Comparison of ENCODE assay signal across 8 cellular contexts in genomic region chr22:27801197-27801615, GRCh38. TPM values are rescaled to one million over a fixed set of nuclear protein-coding genes. Genes with fewer than 3 reads are reported as not detected.
A peak's percentile ranks its signal among the peaks of the same experiment; 100 is the strongest.
DNase-seq lines count a peak whose midpoint lies in the region; ATAC-seq and TF ChIP-seq lines count a peak whose summit lies in the region.

No MANE protein-coding gene starts in this region.

- ATAC-seq in Right ventricle myocardium inferior (peak; percentile 29), GM18868 (IDR thresholded peaks at IDR 0.05; ENCODE audit: unreplicated experiment) (no peak), GM18520 (IDR thresholded peaks at IDR 0.05; ENCODE audit: unreplicated experiment) (no peak)

- DNase-seq in Right ventricle myocardium inferior (ENCODE audit: missing footprints) (peak; percentile 52), cardiac septum (ENCODE audit: low spot score) (no peak), esophagus muscularis mucosa (ENCODE audit: extremely low spot score) (no peak), vagina (ENCODE audit: extremely low spot score in 2 of 2) (no peak)
- peak; percentile 78 for DNase-seq in activated CD8-positive, alpha-beta memory T cell treated with anti-CD3 and anti-CD28 coated beads for 24 hours

- peaks cover 34 to 80% (median 69%) of the 10 kb centered on the region in 4 donors for H3K4me1 ChIP-seq in esophagus muscularis mucosa
- peaks cover 59% of the 10 kb centered on the region for H3K4me1 ChIP-seq in vagina

- TF ChIP-seq POLR2A in esophagus muscularis mucosa (IDR thresholded peaks at IDR 0.05; ENCODE audit: low read depth) (no peak), vagina (IDR thresholded peaks at IDR 0.05) (no peak)

- H3K4me1 Mint-ChIP-seq in nephron = peaks cover 39% of the 10 kb centered on the region

- no peak for TF ChIP-seq EP300 in esophagus muscularis mucosa (IDR thresholded peaks at IDR 0.05)

- 0% methylated on average over 12 of the region's 58 CpGs for WGBS in esophagus muscularis mucosa

- H3K4me3 ChIP-seq in esophagus muscularis mucosa (peak overlapping the region; percentile 88 to 91 (median 90)), vagina (peak overlapping the region; percentile 55 to 72)

- peak overlapping the region; percentile 92 to 95 (median 92) for H3K27ac ChIP-seq in esophagus muscularis mucosa (replicated peaks in 1 of 4)
- H3K27ac ChIP-seq in vagina = peak overlapping the region; percentile 86

- peaks cover 41% of the 10 kb centered on the region for H3K27me3 Mint-ChIP-seq in nephron (ENCODE audit: low read depth)

- peak overlapping the region; percentile 86 to 91 (median 88) for H3K4me3 Mint-ChIP-seq in nephron

- intact Hi-C loops in Right ventricle myocardium inferior (cut with DNase I) = loop anchor here (5.0 to 10.0 kb wide), 6 partner anchors 74 to 1126 kb away; no protein-coding TSS in a partner anchor
- intact Hi-C loops in cardiac septum (cut with DNase I) = loop anchor here (2.0 to 10.0 kb wide), 3 partner anchors 74 to 1126 kb away; no protein-coding TSS in a partner anchor
- intact Hi-C loops in esophagus muscularis mucosa (cut with DNase I) = loop anchor here (5.0 to 10.0 kb wide), 2 partner anchors 606 to 1044 kb away; no protein-coding TSS in a partner anchor
- intact Hi-C loops in vagina (cut with DNase I) = loop anchor here (5.0 to 10.0 kb wide), 5 partner anchors 74 to 1126 kb away; no protein-coding TSS in a partner anchor

- no peaks in the 10 kb centered on the region for H3K9me3 Mint-ChIP-seq in nephron

- H3K9me3 ChIP-seq in esophagus muscularis mucosa (no peaks in the 10 kb centered on the region), vagina (no peaks in the 10 kb centered on the region)

- H3K36me3 Mint-ChIP-seq in nephron (ENCODE audit: low read depth) = peaks cover 8% of the 10 kb centered on the region

- peaks cover 0 to 18% (median 0%) of the 10 kb centered on the region in 4 donors for H3K27me3 ChIP-seq in esophagus muscularis mucosa
- no peaks in the 10 kb centered on the region for H3K27me3 ChIP-seq in vagina

- H3K27ac Mint-ChIP-seq in nephron = peak overlapping the region; percentile 83 to 91 (median 87)

- TF ChIP-seq CTCF in esophagus muscularis mucosa (IDR thresholded peaks at IDR 0.05) = peak; percentile 14 to 25 (median 17)
- TF ChIP-seq CTCF in nephron (IDR thresholded peaks at IDR 0.05; ENCODE audit: unreplicated experiment in 3 of 3) = no peak
- no peak for TF ChIP-seq CTCF in vagina (IDR thresholded peaks at IDR 0.05)

- H3K36me3 ChIP-seq in esophagus muscularis mucosa = peaks cover 0 to 5% (median 0%) of the 10 kb centered on the region in 4 donors
- H3K36me3 ChIP-seq in vagina = no peaks in the 10 kb centered on the region

RNA-seq across cellular contexts. Expression of gene MN1, which starts 0.3 kb away (rescaled TPM):
- 5.3 TPM for total RNA-seq in Right ventricle myocardium inferior
- 6.4 TPM for total RNA-seq in cardiac septum
- total RNA-seq in esophagus muscularis mucosa = 10 to 100 TPM; 16.2 to 47.3 (median 29.0) TPM
- total RNA-seq in vagina = 6.1 TPM

Comparison
In these comparisons a context has a peak if more than half of its experiments do, and no peak if none do; other contexts are left out.
1. DNase-seq: peak in Right ventricle myocardium inferior (single experiment) and activated CD8-positive, alpha-beta memory T cell treated with anti-CD3 and anti-CD28 coated beads for 24 hours (single experiment); none in cardiac septum (single experiment), esophagus muscularis mucosa (single experiment) and vagina (0 of 2).
2. CTCF ChIP-seq: peak in esophagus muscularis mucosa (3 of 3); none in nephron (0 of 3) and vagina (0 of 3).